16 cellular contexts compared by ENCODE assay signal in genomic region chr7:136698977-136699376, GRCh38.
DNase-seq lines count a peak whose midpoint lies in the region; ATAC-seq and TF ChIP-seq lines count a peak whose summit lies in the region.
"Had no signal": no experiment of that assay in that cellular context is flagged by ENCODE, and none has a peak within 500 bp of the region (broad histone marks: within the 10 kb centered on the region; RNA-seq: fewer than 3 reads in every experiment).

No MANE protein-coding gene starts in this region.

- 46 to 54% methylated on average over 2 of the region's 2 CpGs for WGBS in heart right ventricle, 2 donors
- WGBS in right cardiac atrium = 62% methylated on average over 2 of the region's 2 CpGs

- POLR2A ChIA-PET in activated CD4-positive, alpha-beta T cell treated with anti-CD3 and anti-CD28 coated beads, Interleukin-2, amount 10 ng/mL, durations not matched to agents 7 days and 5 days (lab: Charles Lee) = no interaction called here

- no peak overlapping the region for H3K27ac Mint-ChIP-seq in activated CD4-positive, alpha-beta T cell treated with anti-CD3 and anti-CD28 coated beads, Interleukin-2, amount 10 ng/mL, durations not matched to agents 7 days and 5 days
- H3K27ac Mint-ChIP-seq in T-helper 2 cell treated with Interferon-gamma antibody and Interleukin-4, amounts not matched to agents 5 μg/mL and 100 μg/mL, for 36 hours = no peak overlapping the region
- H3K27ac Mint-ChIP-seq: CD14-positive monocyte; CD4-positive, alpha-beta memory T cell; GM23338 had no signal

- H3K4me1 ChIP-seq in right atrium auricular region (no peaks in the 10 kb centered on the region), heart right ventricle (peaks cover 0 to 7% (median 0%) of the 10 kb centered on the region in 9 donors), right cardiac atrium (ENCODE audit: control insufficient read depth, insufficient read depth, low read length) (no peaks in the 10 kb centered on the region)
- H3K4me1 ChIP-seq: BLaER1 had no signal

- no peaks in the 10 kb centered on the region for H3K9me3 ChIP-seq in right atrium auricular region
- peaks cover 0 to 7% (median 0%) of the 10 kb centered on the region in 11 donors for H3K9me3 ChIP-seq in heart right ventricle
- no peaks in the 10 kb centered on the region for H3K9me3 ChIP-seq in right cardiac atrium (ENCODE audit: control insufficient read depth, low read length)
- H3K9me3 ChIP-seq: BLaER1 had no signal

- peaks cover 2% of the 10 kb centered on the region for H3K9me3 Mint-ChIP-seq in activated CD4-positive, alpha-beta T cell treated with anti-CD3 and anti-CD28 coated beads, Interleukin-2, amount 10 ng/mL, durations not matched to agents 7 days and 5 days
- peaks cover 8% of the 10 kb centered on the region for H3K9me3 Mint-ChIP-seq in T-helper 2 cell treated with Interferon-gamma antibody and Interleukin-4, amounts not matched to agents 5 μg/mL and 100 μg/mL, for 36 hours
- H3K9me3 Mint-ChIP-seq: GM23338 had no signal

- DNase-seq in Right ventricle myocardium inferior (ENCODE audit: missing footprints) = no peak
- no peak for DNase-seq in right atrium auricular region (ENCODE audit: low spot score)
- peak in 1 of 2 donors; percentile 20 for DNase-seq in heart right ventricle
- DNase-seq in right cardiac atrium = no peak
- no peak for DNase-seq in activated CD4-positive, alpha-beta T cell treated with anti-CD3 and anti-CD28 coated beads, Interleukin-2, amount 10 ng/mL, durations not matched to agents 7 days and 5 days
- no peak for DNase-seq in T-helper 2 cell treated with Interferon-gamma antibody and Interleukin-4, amounts not matched to agents 5 μg/mL and 100 μg/mL, for 36 hours (ENCODE audit: low spot score)
- no peak for DNase-seq in activated T-cell treated with anti-CD3 and anti-CD28 coated beads for 4 hours
- DNase-seq: 8988T; CD4-positive, alpha-beta memory T cell; DMS153; DMS79; GDM1; HCEC 1CT had no signal

- H3K36me3 ChIP-seq in right atrium auricular region (no peaks in the 10 kb centered on the region), heart right ventricle (no peaks in the 10 kb centered on the region)
- H3K36me3 ChIP-seq: BLaER1 had no signal

- TF ChIP-seq CTCF in right atrium auricular region (IDR thresholded peaks at IDR 0.05) (no peak), heart right ventricle (IDR thresholded peaks at IDR 0.05) (no peak)

- H3K4me3 Mint-ChIP-seq in activated CD4-positive, alpha-beta T cell treated with anti-CD3 and anti-CD28 coated beads, Interleukin-2, amount 10 ng/mL, durations not matched to agents 7 days and 5 days = no peak overlapping the region
- H3K4me3 Mint-ChIP-seq in T-helper 2 cell treated with Interferon-gamma antibody and Interleukin-4, amounts not matched to agents 5 μg/mL and 100 μg/mL, for 36 hours = no peak overlapping the region
- H3K4me3 Mint-ChIP-seq: CD14-positive monocyte; CD4-positive, alpha-beta memory T cell; GM23338 had no signal

- no peaks in the 10 kb centered on the region for H3K27me3 ChIP-seq in right atrium auricular region
- no peaks in the 10 kb centered on the region for H3K27me3 ChIP-seq in heart right ventricle
- no peaks in the 10 kb centered on the region for H3K27me3 ChIP-seq in right cardiac atrium (ENCODE audit: control insufficient read depth, insufficient read depth)
- H3K27me3 ChIP-seq: BLaER1 had no signal

- no peaks in the 10 kb centered on the region for H3K4me1 Mint-ChIP-seq in activated CD4-positive, alpha-beta T cell treated with anti-CD3 and anti-CD28 coated beads, Interleukin-2, amount 10 ng/mL, durations not matched to agents 7 days and 5 days
- no peaks in the 10 kb centered on the region for H3K4me1 Mint-ChIP-seq in T-helper 2 cell treated with Interferon-gamma antibody and Interleukin-4, amounts not matched to agents 5 μg/mL and 100 μg/mL, for 36 hours (ENCODE audit: low read depth)
- H3K4me1 Mint-ChIP-seq: CD14-positive monocyte; CD4-positive, alpha-beta memory T cell; GM23338 had no signal

- ATAC-seq in Right ventricle myocardium inferior (peak; percentile 90), heart right ventricle (peak; percentile 55 to 99 (median 88)), right cardiac atrium (peak; percentile 68 to 79)
- ATAC-seq: GM23338 had no signal

- H3K36me3 Mint-ChIP-seq in activated CD4-positive, alpha-beta T cell treated with anti-CD3 and anti-CD28 coated beads, Interleukin-2, amount 10 ng/mL, durations not matched to agents 7 days and 5 days (ENCODE audit: low read depth) = no peaks in the 10 kb centered on the region
- H3K36me3 Mint-ChIP-seq in T-helper 2 cell treated with Interferon-gamma antibody and Interleukin-4, amounts not matched to agents 5 μg/mL and 100 μg/mL, for 36 hours (ENCODE audit: low read depth) = no peaks in the 10 kb centered on the region
- H3K36me3 Mint-ChIP-seq: CD14-positive monocyte; CD4-positive, alpha-beta memory T cell had no signal

- H3K27ac ChIP-seq in right atrium auricular region (peak overlapping the region in 1 of 2 donors; percentile 12), heart right ventricle (no peak overlapping the region), right cardiac atrium (ENCODE audit: low read length) (no peak overlapping the region)
- H3K27ac ChIP-seq: BLaER1 had no signal

- CTCF ChIA-PET in activated CD4-positive, alpha-beta T cell treated with anti-CD3 and anti-CD28 coated beads, Interleukin-2, amount 10 ng/mL, durations not matched to agents 7 days and 5 days (lab: Charles Lee) = no interaction called here

- intact Hi-C loops in Right ventricle myocardium inferior (cut with DNase I) = loop anchor here (10.0 kb wide), 1 partner anchor 166 kb away; the partner anchor contains the start of gene CHRM2
- intact Hi-C loops in heart right ventricle (cut with DNase I) = no loop called here
- intact Hi-C loops in right cardiac atrium (cut with DNase I) = no loop called here

- no peaks in the 10 kb centered on the region for H3K27me3 Mint-ChIP-seq in activated CD4-positive, alpha-beta T cell treated with anti-CD3 and anti-CD28 coated beads, Interleukin-2, amount 10 ng/mL, durations not matched to agents 7 days and 5 days
- H3K27me3 Mint-ChIP-seq in T-helper 2 cell treated with Interferon-gamma antibody and Interleukin-4, amounts not matched to agents 5 μg/mL and 100 μg/mL, for 36 hours (ENCODE audit: low read depth) = no peaks in the 10 kb centered on the region
- H3K27me3 Mint-ChIP-seq: CD4-positive, alpha-beta memory T cell had no signal

- no peak overlapping the region for H3K4me3 ChIP-seq in right atrium auricular region
- H3K4me3 ChIP-seq in heart right ventricle = no peak overlapping the region
- no peak overlapping the region for H3K4me3 ChIP-seq in right cardiac atrium (ENCODE audit: low read length)
- H3K4me3 ChIP-seq: BLaER1, GM23338 had no signal
